ENCODE assay signal across 8 cellular contexts in the genomic region with DNA sequence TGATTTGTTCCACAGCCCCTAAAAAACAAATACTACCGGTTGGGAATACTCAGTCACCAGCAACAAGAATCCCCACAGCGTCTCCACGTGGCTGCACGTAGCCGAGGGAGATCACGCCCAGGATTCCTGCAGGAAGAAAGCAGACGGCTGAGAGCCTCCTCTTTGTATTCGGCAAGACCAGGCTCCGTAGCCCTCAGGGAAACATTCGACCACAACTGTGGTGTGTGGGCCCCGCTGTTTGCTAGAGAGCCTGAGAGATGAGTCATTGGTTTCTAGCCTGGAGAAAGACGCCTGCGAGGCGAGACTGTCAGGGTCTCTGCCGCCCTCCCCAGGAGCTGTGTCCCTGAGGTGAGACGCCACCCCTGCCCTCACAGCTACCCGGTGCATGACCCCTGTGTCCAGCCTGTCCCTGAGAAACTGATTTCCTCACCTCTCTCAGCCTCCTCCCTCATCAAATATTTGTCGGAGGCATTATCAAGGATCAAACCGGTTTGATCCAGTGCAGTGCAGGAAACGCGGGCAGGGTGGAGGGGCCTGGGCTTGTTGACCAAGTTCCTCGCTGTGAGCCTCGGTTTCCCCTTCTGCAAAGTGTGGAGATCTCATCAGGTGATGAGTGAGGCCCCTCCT. TPM values are rescaled to one million over a fixed set of nuclear protein-coding genes. Genes with fewer than 3 reads are reported as not detected.
DNase-seq lines count a peak whose midpoint lies in the region; ATAC-seq and TF ChIP-seq lines count a peak whose summit lies in the region.

No MANE protein-coding gene starts in this region.

- DNase-seq in EL (peak; percentile 95), HEK293T (ENCODE audit: extremely low spot score) (peak; percentile 59), NOMO-1 treated with dmso at 0.1 percent for 144 hours (lab: John Stamatoyannopoulos, UW; ENCODE audit: unreplicated experiment) (peak; percentile 66), activated T-cell treated with anti-CD3 and anti-CD28 coated beads for 1 hour (ENCODE audit: low read depth) (peak; percentile 59), posterior cingulate gyrus (peak in 7 of 10 donors; percentile 28 to 90 (median 61)), superior temporal gyrus (ENCODE audit: extremely low spot score) (no peak), NCI-H2171 (lab: John Stamatoyannopoulos, UW) (no peak)

- peak; percentile 41 for ATAC-seq in esophagus mucosa

- CTCF ChIA-PET in HEK293T (lab: Yijun Ruan, JAX): interaction anchor here (1.7 kb wide), 1 partner anchor 12 kb away, joined by 6 read pairs; no protein-coding TSS in a partner anchor

- intact Hi-C loops in posterior cingulate gyrus (cut with DNase I): no loop called here

- POLR2A ChIA-PET in HEK293T (lab: Yijun Ruan, JAX): interaction anchor here (1.1 to 5.7 kb wide), 5 partner anchors 11 to 49 kb away, joined by 3 to 55 read pairs (median 4); partner anchors contain the start of gene MRFAP1

TF ChIP-seq in HEK293T, 16 proteins besides CTCF, POLR2A, EP300 and RAD21:
- TF ChIP-seq L3MBTL2 (conservative IDR thresholded peaks at IDR 0.05) (peak; percentile 87), ARNT (IDR thresholded peaks at IDR 0.05) (no peak), SP1 (IDR thresholded peaks at IDR 0.05) (no peak)

RNA-seq across cellular contexts. Expression of gene S100P, which starts 4.7 kb away (rescaled TPM):
- 1,144 TPM for total RNA-seq in esophagus mucosa

RNA-seq across cellular contexts. Expression of gene MRFAP1L1, which starts 20.7 kb away (rescaled TPM):
- total RNA-seq in esophagus mucosa: 28.1 TPM

RNA-seq across cellular contexts. Expression of gene BLOC1S4, which starts 27.0 kb away (rescaled TPM):
- 9.8 TPM for total RNA-seq in esophagus mucosa

RNA-seq across cellular contexts. Expression of gene MRFAP1, which starts 48.5 kb away (rescaled TPM):
- total RNA-seq in esophagus mucosa: 157 TPM

Comparison
In these comparisons a context has a peak if more than half of its experiments do, and no peak if none do; other contexts are left out.
1. DNase-seq: peak in EL (single experiment), HEK293T (single experiment), NOMO-1 treated with dmso at 0.1 percent for 144 hours (single experiment), activated T-cell treated with anti-CD3 and anti-CD28 coated beads for 1 hour (single experiment) and posterior cingulate gyrus (7 of 10); none in superior temporal gyrus (single experiment) and NCI-H2171 (single experiment).